26 cellular contexts compared by ENCODE assay signal in the genomic region with DNA sequence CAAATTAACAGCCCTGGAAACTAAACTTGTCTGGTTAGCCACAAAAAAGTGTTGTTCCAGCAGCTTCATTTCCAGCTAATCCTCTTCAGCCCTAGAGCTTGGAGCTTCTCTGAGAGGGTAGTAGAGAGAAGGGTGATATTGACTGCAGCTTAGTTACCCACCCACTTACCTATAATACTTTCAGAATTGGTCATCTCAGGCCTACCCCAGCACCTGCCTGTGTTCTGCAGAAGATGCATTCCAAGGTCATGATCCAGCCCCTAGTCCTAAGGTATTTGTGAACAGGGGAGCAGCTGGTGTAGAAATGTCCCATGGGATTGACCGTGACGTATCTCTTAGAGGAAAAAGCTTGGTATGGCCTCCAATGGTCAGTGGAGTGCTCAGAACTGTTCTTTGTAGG.
DNase-seq lines count a peak whose midpoint lies in the region; ATAC-seq and TF ChIP-seq lines count a peak whose summit lies in the region.
"Had no signal": no experiment of that assay in that cellular context is flagged by ENCODE, and none has a peak within 500 bp of the region (broad histone marks: within the 10 kb centered on the region; RNA-seq: fewer than 3 reads in every experiment).

No MANE protein-coding gene starts in this region.

- H3K27ac ChIP-seq in trophoblast cell (ENCODE audit: low read depth, low read length) (no peak overlapping the region), coronary artery (no peak overlapping the region)
- H3K27ac ChIP-seq: body of pancreas, spleen had no signal

- no peaks in the 10 kb centered on the region for H3K4me1 ChIP-seq in trophoblast cell (ENCODE audit: control insufficient read depth in 1 of 2, insufficient read depth in 2 of 2, low read length in 2 of 2)

- H2BK12ac ChIP-seq in trophoblast cell (ENCODE audit: low read length): no peak overlapping the region

- H3K36me3 ChIP-seq in trophoblast cell (ENCODE audit: control insufficient read depth in 1 of 2, insufficient read depth in 2 of 2, low read length in 2 of 2): no peaks in the 10 kb centered on the region
- H3K36me3 ChIP-seq: spleen had no signal

- peak; percentile 48 for ATAC-seq in HG02870 (IDR thresholded peaks at IDR 0.05; ENCODE audit: unreplicated experiment)
- ATAC-seq in T-helper 17 cell: no peak
- ATAC-seq in natural killer cell treated with Interleukin-12 subunit alpha and Interleukin-12 subunit beta and Interleukin-15 and Interleukin-18, amount 100 ng/mL, for 72 hours: no peak
- ATAC-seq: body of pancreas; effector memory CD8-positive, alpha-beta T cell; left cardiac atrium; naive thymus-derived CD4-positive, alpha-beta T cell; T-cell had no signal

- H3K4me3 ChIP-seq in trophoblast cell (ENCODE audit: low read depth, low read length) (no peak overlapping the region), coronary artery (no peak overlapping the region)
- H3K4me3 ChIP-seq: body of pancreas, spleen had no signal

- H3K79me2 ChIP-seq in trophoblast cell (ENCODE audit: control insufficient read depth, insufficient read depth, low read length, poor library complexity): no peaks in the 10 kb centered on the region

- H4K91ac ChIP-seq in trophoblast cell (ENCODE audit: low read depth, low read length): no peak overlapping the region

- no peaks in the 10 kb centered on the region for H3K27me3 Mint-ChIP-seq in activated CD4-positive, alpha-beta T cell treated with anti-CD3 and anti-CD28 coated beads, Interleukin-2, amount 10 ng/mL, durations not matched to agents 24 days and 14 days
- H3K27me3 Mint-ChIP-seq in T-helper 17 cell: no peaks in the 10 kb centered on the region
- H3K27me3 Mint-ChIP-seq in natural killer cell treated with Interleukin-12 subunit alpha and Interleukin-12 subunit beta and Interleukin-15 and Interleukin-18, amount 100 ng/mL, for 72 hours: no peaks in the 10 kb centered on the region
- H3K27me3 Mint-ChIP-seq: CD8-positive, alpha-beta memory T cell; effector memory CD8-positive, alpha-beta T cell; naive thymus-derived CD4-positive, alpha-beta T cell; T-cell; type B pancreatic cell had no signal

- no peak overlapping the region for H2AK5ac ChIP-seq in trophoblast cell (ENCODE audit: low read length)

- H3K27ac Mint-ChIP-seq in activated CD4-positive, alpha-beta T cell treated with anti-CD3 and anti-CD28 coated beads, Interleukin-2, amount 10 ng/mL, durations not matched to agents 24 days and 14 days: peak overlapping the region; percentile 46
- no peak overlapping the region for H3K27ac Mint-ChIP-seq in T-helper 17 cell
- no peak overlapping the region for H3K27ac Mint-ChIP-seq in natural killer cell treated with Interleukin-12 subunit alpha and Interleukin-12 subunit beta and Interleukin-15 and Interleukin-18, amount 100 ng/mL, for 72 hours
- H3K27ac Mint-ChIP-seq: effector memory CD8-positive, alpha-beta T cell; naive thymus-derived CD4-positive, alpha-beta T cell; T-cell; type B pancreatic cell had no signal

- H3K9me3 Mint-ChIP-seq in activated CD4-positive, alpha-beta T cell treated with anti-CD3 and anti-CD28 coated beads, Interleukin-2, amount 10 ng/mL, durations not matched to agents 24 days and 14 days: peaks cover 3% of the 10 kb centered on the region
- H3K9me3 Mint-ChIP-seq in natural killer cell treated with Interleukin-12 subunit alpha and Interleukin-12 subunit beta and Interleukin-15 and Interleukin-18, amount 100 ng/mL, for 72 hours: no peaks in the 10 kb centered on the region
- H3K9me3 Mint-ChIP-seq: CD8-positive, alpha-beta memory T cell; effector memory CD8-positive, alpha-beta T cell; naive thymus-derived CD4-positive, alpha-beta T cell; T-cell; type B pancreatic cell had no signal

- intact Hi-C loops in activated CD4-positive, alpha-beta T cell treated with anti-CD3 and anti-CD28 coated beads, Interleukin-2, amount 10 ng/mL, durations not matched to agents 24 days and 14 days (cut with micrococcal nuclease): loop anchor here (1.0 kb wide), 1 partner anchor 13 kb away; no protein-coding TSS in a partner anchor

- no CpG with 5 or more reads among the region's 2 CpGs for WGBS in trophoblast cell (ENCODE audit: extremely low coverage, insufficient coverage, insufficient read length)

- H4K12ac ChIP-seq in trophoblast cell (ENCODE audit: low read depth, low read length): no peak overlapping the region

- H3K9ac ChIP-seq in trophoblast cell (ENCODE audit: low read length): no peak overlapping the region

- no peak overlapping the region for H3K4me2 ChIP-seq in trophoblast cell (ENCODE audit: low read length)

- no peak overlapping the region for H3K18ac ChIP-seq in trophoblast cell (ENCODE audit: low read length)

- no peak overlapping the region for H4K8ac ChIP-seq in trophoblast cell (ENCODE audit: low read depth, low read length)

- no peaks in the 10 kb centered on the region for H3K27me3 ChIP-seq in trophoblast cell (ENCODE audit: insufficient read depth, low read length)
- H3K27me3 ChIP-seq: body of pancreas, spleen had no signal

- H3K14ac ChIP-seq in trophoblast cell (ENCODE audit: low read length): no peak overlapping the region

- no peaks in the 10 kb centered on the region for H3K9me3 ChIP-seq in T-helper 17 cell (ENCODE audit: control insufficient read depth, low read length, poor library complexity, severe bottlenecking)
- no peaks in the 10 kb centered on the region for H3K9me3 ChIP-seq in trophoblast cell (ENCODE audit: insufficient read depth, low read depth, low read length)
- H3K9me3 ChIP-seq: body of pancreas, spleen had no signal

- peaks cover 35% of the 10 kb centered on the region for H3K4me1 Mint-ChIP-seq in activated CD4-positive, alpha-beta T cell treated with anti-CD3 and anti-CD28 coated beads, Interleukin-2, amount 10 ng/mL, durations not matched to agents 24 days and 14 days
- H3K4me1 Mint-ChIP-seq in T-helper 17 cell: peaks cover 5% of the 10 kb centered on the region
- H3K4me1 Mint-ChIP-seq in natural killer cell treated with Interleukin-12 subunit alpha and Interleukin-12 subunit beta and Interleukin-15 and Interleukin-18, amount 100 ng/mL, for 72 hours (ENCODE audit: low read depth in 2 of 2): peaks cover 41 to 50% of the 10 kb centered on the region in 2 donors

- no peak overlapping the region for H2AFZ ChIP-seq in trophoblast cell (ENCODE audit: insufficient read depth, low read length, poor library complexity)

- H3K4ac ChIP-seq in trophoblast cell (ENCODE audit: low read depth, low read length): no peak overlapping the region

- no peak overlapping the region for H3K23ac ChIP-seq in trophoblast cell (ENCODE audit: low read length)

- TF ChIP-seq CTCF in coronary artery (IDR thresholded peaks at IDR 0.05): no peak

- peaks cover 2% of the 10 kb centered on the region for H3K36me3 Mint-ChIP-seq in activated CD4-positive, alpha-beta T cell treated with anti-CD3 and anti-CD28 coated beads, Interleukin-2, amount 10 ng/mL, durations not matched to agents 24 days and 14 days (ENCODE audit: low read depth)
- peaks cover 2% of the 10 kb centered on the region for H3K36me3 Mint-ChIP-seq in T-helper 17 cell (ENCODE audit: low read depth)
- H3K36me3 Mint-ChIP-seq in natural killer cell treated with Interleukin-12 subunit alpha and Interleukin-12 subunit beta and Interleukin-15 and Interleukin-18, amount 100 ng/mL, for 72 hours: peaks cover 10% of the 10 kb centered on the region

- no peaks in the 10 kb centered on the region for H3K79me1 ChIP-seq in trophoblast cell (ENCODE audit: low read length)

- H2BK5ac ChIP-seq in trophoblast cell (ENCODE audit: low read depth, low read length, poor library complexity): no peak overlapping the region

- H3K4me3 Mint-ChIP-seq in activated CD4-positive, alpha-beta T cell treated with anti-CD3 and anti-CD28 coated beads, Interleukin-2, amount 10 ng/mL, durations not matched to agents 24 days and 14 days: no peak overlapping the region
- peak overlapping the region; percentile 13 for H3K4me3 Mint-ChIP-seq in T-helper 17 cell
- H3K4me3 Mint-ChIP-seq in natural killer cell treated with Interleukin-12 subunit alpha and Interleukin-12 subunit beta and Interleukin-15 and Interleukin-18, amount 100 ng/mL, for 72 hours: no peak overlapping the region
- H3K4me3 Mint-ChIP-seq: CD8-positive, alpha-beta memory T cell; effector memory CD8-positive, alpha-beta T cell; naive thymus-derived CD4-positive, alpha-beta T cell; T-cell; type B pancreatic cell had no signal

- no peak overlapping the region for H2BK120ac ChIP-seq in trophoblast cell (ENCODE audit: insufficient read depth, low read length, poor library complexity)

- DNase-seq in activated CD4-positive, alpha-beta T cell treated with anti-CD3 and anti-CD28 coated beads, Interleukin-2, amount 10 ng/mL, durations not matched to agents 24 days and 14 days: no peak
- no peak for DNase-seq in activated CD4-positive, alpha-beta T cell treated with anti-CD3 and anti-CD28 coated beads for 1 hour
- DNase-seq in T-helper 17 cell (no peak), trophoblast cell (peak; percentile 63 to 75), NCI-H526 (lab: John Stamatoyannopoulos, UW) (no peak), coronary artery (ENCODE audit: low spot score) (no peak)
- DNase-seq in natural killer cell treated with Interleukin-12 subunit alpha and Interleukin-12 subunit beta and Interleukin-15 and Interleukin-18, amount 100 ng/mL, for 72 hours (ENCODE audit: low spot score): no peak
- DNase-seq: activated CD4-positive, alpha-beta T cell treated with anti-CD3 and anti-CD28 coated beads for 48 hours; activated effector memory CD4-positive, alpha-beta T cell treated with anti-CD3 and anti-CD28 coated beads, Interleukin-2, amount 50 U/mL, for 16 hours; AML-193; body of pancreas; CD8-positive, alpha-beta memory T cell; DMS153; effector memory CD8-positive, alpha-beta T cell; GOT3; left cardiac atrium; mesenchymal stem cell; naive thymus-derived CD4-positive, alpha-beta T cell; NCI-H187; NCI-H226; retina; spleen; stimulated activated CD4-positive, alpha-beta T cell treated with anti-CD3 and anti-CD28 coated beads, Interleukin-4, amount 100 ng/mL, for 24 hours; T-cell had no signal

Comparison
In these comparisons a context has a peak if more than half of its experiments do, and no peak if none do; other contexts are left out.
1. DNase-seq: peak in trophoblast cell (2 of 2); none in activated CD4-positive, alpha-beta T cell treated with anti-CD3 and anti-CD28 coated beads, Interleukin-2, amount 10 ng/mL, durations not matched to agents 24 days and 14 days (single experiment), activated CD4-positive, alpha-beta T cell treated with anti-CD3 and anti-CD28 coated beads for 1 hour (single experiment), T-helper 17 cell (0 of 3), NCI-H526 (0 of 2), coronary artery (single experiment) and natural killer cell treated with Interleukin-12 subunit alpha and Interleukin-12 subunit beta and Interleukin-15 and Interleukin-18, amount 100 ng/mL, for 72 hours (single experiment).